ENCODE assay signal across 1 cellular context in the genomic region with DNA sequence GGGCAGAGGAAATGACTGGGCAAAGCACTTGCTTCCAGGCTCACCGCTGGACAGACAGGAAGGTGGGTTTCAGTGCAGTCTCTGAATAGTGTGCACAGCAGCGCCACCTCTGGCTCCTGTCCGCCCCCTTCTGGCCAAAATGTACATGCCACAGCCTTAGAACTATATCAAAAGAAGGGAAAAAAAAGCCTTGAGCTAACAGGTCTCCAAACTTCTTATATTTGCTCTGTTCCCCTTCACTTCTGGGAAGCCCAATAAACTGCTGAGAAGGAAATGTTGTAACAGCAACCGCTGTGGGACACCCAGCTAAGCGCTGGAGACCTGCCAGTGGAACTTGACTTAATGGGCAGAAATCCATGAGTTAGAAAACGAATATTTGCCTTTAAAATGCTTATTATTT.
TF ChIP-seq lines count a peak whose summit lies in the region.

No MANE protein-coding gene starts in this region.

TF ChIP-seq in HCT116, 20 proteins besides CTCF, POLR2A, EP300 and RAD21 (continued from another document):
- TF ChIP-seq FOSL1 (IDR thresholded peaks at IDR 0.05; ENCODE audit: low read depth) (no peak), ELF1 (IDR thresholded peaks at IDR 0.05; ENCODE audit: borderline replicate concordance, low read depth) (no peak), POLR2AphosphoS5 (IDR thresholded peaks at IDR 0.05; ENCODE audit: low read depth, low read length) (no peak), CBX3 (IDR thresholded peaks at IDR 0.05; ENCODE audit: low read depth) (no peak), ZFX (IDR thresholded peaks at IDR 0.05) (no peak), SIN3A (IDR thresholded peaks at IDR 0.05; ENCODE audit: low read depth) (no peak), SP1 (IDR thresholded peaks at IDR 0.05; ENCODE audit: low read depth) (no peak)
- TF ChIP-seq, protein P1, sequence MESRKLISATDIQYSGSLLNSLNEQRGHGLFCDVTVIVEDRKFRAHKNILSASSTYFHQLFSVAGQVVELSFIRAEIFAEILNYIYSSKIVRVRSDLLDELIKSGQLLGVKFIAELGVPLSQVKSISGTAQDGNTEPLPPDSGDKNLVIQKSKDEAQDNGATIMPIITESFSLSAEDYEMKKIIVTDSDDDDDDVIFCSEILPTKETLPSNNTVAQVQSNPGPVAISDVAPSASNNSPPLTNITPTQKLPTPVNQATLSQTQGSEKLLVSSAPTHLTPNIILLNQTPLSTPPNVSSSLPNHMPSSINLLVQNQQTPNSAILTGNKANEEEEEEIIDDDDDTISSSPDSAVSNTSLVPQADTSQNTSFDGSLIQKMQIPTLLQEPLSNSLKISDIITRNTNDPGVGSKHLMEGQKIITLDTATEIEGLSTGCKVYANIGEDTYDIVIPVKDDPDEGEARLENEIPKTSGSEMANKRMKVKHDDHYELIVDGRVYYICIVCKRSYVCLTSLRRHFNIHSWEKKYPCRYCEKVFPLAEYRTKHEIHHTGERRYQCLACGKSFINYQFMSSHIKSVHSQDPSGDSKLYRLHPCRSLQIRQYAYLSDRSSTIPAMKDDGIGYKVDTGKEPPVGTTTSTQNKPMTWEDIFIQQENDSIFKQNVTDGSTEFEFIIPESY (IDR thresholded peaks at IDR 0.05; ENCODE audit: extremely low read depth, insufficient replicate concordance, low read length), result no peak
- TF ChIP-seq, protein P2, sequence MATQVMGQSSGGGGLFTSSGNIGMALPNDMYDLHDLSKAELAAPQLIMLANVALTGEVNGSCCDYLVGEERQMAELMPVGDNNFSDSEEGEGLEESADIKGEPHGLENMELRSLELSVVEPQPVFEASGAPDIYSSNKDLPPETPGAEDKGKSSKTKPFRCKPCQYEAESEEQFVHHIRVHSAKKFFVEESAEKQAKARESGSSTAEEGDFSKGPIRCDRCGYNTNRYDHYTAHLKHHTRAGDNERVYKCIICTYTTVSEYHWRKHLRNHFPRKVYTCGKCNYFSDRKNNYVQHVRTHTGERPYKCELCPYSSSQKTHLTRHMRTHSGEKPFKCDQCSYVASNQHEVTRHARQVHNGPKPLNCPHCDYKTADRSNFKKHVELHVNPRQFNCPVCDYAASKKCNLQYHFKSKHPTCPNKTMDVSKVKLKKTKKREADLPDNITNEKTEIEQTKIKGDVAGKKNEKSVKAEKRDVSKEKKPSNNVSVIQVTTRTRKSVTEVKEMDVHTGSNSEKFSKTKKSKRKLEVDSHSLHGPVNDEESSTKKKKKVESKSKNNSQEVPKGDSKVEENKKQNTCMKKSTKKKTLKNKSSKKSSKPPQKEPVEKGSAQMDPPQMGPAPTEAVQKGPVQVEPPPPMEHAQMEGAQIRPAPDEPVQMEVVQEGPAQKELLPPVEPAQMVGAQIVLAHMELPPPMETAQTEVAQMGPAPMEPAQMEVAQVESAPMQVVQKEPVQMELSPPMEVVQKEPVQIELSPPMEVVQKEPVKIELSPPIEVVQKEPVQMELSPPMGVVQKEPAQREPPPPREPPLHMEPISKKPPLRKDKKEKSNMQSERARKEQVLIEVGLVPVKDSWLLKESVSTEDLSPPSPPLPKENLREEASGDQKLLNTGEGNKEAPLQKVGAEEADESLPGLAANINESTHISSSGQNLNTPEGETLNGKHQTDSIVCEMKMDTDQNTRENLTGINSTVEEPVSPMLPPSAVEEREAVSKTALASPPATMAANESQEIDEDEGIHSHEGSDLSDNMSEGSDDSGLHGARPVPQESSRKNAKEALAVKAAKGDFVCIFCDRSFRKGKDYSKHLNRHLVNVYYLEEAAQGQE (IDR thresholded peaks at IDR 0.05; ENCODE audit: low read depth), result no peak
